Comparison of ENCODE assay signal across 1 cellular context in the genomic region with DNA sequence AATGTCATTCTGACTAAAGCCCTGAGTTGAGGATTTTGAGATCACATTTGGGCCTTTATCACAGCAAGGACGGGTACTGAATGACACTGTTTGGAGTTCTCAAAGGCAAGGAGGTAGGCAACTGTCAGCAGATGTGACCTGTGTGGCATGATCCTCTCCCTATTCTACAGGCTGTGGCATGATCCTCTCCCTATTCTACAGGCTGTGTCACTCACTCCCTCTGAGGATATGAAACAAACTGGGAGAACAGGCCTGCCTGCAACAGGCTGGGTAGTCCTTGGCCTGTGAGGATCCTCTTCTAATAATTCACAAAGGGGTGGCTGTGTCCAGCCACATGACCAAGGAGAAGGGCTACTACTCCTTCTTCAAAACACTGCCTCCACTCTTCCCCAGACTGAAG.
TF ChIP-seq lines count a peak whose summit lies in the region.

No MANE protein-coding gene starts in this region.

TF ChIP-seq in SK-N-SH, 30 proteins besides CTCF, POLR2A, EP300 and RAD21 (continued from another document):
- TF ChIP-seq, protein P1, sequence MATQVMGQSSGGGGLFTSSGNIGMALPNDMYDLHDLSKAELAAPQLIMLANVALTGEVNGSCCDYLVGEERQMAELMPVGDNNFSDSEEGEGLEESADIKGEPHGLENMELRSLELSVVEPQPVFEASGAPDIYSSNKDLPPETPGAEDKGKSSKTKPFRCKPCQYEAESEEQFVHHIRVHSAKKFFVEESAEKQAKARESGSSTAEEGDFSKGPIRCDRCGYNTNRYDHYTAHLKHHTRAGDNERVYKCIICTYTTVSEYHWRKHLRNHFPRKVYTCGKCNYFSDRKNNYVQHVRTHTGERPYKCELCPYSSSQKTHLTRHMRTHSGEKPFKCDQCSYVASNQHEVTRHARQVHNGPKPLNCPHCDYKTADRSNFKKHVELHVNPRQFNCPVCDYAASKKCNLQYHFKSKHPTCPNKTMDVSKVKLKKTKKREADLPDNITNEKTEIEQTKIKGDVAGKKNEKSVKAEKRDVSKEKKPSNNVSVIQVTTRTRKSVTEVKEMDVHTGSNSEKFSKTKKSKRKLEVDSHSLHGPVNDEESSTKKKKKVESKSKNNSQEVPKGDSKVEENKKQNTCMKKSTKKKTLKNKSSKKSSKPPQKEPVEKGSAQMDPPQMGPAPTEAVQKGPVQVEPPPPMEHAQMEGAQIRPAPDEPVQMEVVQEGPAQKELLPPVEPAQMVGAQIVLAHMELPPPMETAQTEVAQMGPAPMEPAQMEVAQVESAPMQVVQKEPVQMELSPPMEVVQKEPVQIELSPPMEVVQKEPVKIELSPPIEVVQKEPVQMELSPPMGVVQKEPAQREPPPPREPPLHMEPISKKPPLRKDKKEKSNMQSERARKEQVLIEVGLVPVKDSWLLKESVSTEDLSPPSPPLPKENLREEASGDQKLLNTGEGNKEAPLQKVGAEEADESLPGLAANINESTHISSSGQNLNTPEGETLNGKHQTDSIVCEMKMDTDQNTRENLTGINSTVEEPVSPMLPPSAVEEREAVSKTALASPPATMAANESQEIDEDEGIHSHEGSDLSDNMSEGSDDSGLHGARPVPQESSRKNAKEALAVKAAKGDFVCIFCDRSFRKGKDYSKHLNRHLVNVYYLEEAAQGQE (IDR thresholded peaks at IDR 0.05; ENCODE audit: low read depth, low read length), result no peak
- TF ChIP-seq TCF12 (IDR thresholded peaks at IDR 0.05) (no peak), SMC3 (IDR thresholded peaks at IDR 0.05; ENCODE audit: low read depth, low read length) (no peak), FOXM1 (IDR thresholded peaks at IDR 0.05; ENCODE audit: low read depth) (no peak), MEF2A (IDR thresholded peaks at IDR 0.05; ENCODE audit: borderline replicate concordance, low read depth) (no peak), JUND (IDR thresholded peaks at IDR 0.05) (no peak), EZH2phosphoT487 (IDR thresholded peaks at IDR 0.05; ENCODE audit: borderline replicate concordance, low read depth) (no peak), RXRA (IDR thresholded peaks at IDR 0.05; ENCODE audit: borderline replicate concordance, low read depth) (no peak), RFX5 (IDR thresholded peaks at IDR 0.05; ENCODE audit: low read length) (no peak), CHD2 (IDR thresholded peaks at IDR 0.05; ENCODE audit: low read length, partially characterized antibody) (no peak)
- TF ChIP-seq, protein P2, sequence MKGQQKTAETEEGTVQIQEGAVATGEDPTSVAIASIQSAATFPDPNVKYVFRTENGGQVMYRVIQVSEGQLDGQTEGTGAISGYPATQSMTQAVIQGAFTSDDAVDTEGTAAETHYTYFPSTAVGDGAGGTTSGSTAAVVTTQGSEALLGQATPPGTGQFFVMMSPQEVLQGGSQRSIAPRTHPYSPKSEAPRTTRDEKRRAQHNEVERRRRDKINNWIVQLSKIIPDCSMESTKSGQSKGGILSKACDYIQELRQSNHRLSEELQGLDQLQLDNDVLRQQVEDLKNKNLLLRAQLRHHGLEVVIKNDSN (IDR thresholded peaks at IDR 0.05; ENCODE audit: borderline replicate concordance, low read depth), result no peak
- TF ChIP-seq, protein P3, sequence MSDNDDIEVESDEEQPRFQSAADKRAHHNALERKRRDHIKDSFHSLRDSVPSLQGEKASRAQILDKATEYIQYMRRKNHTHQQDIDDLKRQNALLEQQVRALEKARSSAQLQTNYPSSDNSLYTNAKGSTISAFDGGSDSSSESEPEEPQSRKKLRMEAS (IDR thresholded peaks at IDR 0.05; ENCODE audit: low read depth), result no peak
